In the genomic region with DNA sequence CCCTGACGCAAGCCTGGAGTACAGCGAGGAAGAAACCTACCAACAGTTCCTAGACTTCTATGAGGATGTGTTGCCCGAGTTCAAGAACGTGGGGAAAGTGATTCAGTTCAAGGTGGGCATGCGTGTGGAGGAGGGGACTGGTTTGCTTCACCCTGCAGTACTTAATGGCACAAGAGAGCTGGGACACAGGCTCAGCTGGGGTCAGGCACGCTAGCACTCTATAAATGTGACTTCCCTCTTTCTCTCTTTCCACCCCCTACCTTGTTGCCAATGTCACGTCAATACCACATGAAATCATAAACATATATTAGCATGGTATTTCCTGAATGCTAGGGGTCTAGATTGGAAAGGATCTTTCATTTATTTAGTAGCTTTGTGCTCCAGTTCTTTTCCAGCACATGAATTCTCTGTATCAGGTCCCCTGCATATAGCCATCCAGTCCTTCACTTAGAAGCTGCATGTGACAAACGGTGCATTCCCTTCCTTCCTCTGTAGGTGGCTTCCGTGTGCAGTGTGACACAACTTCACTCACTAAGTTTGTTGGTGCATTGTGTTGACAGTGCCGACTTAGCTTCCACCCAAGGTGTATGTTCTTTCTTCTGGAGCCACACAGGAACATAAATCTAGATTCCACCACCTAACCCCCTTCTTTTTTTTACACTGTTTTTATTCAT, we compare ENCODE assay signal across 8 cellular contexts. TPM values are rescaled to one million over a fixed set of nuclear protein-coding genes. Genes with fewer than 3 reads are reported as not detected.
A peak's percentile ranks its signal among the peaks of the same experiment; 100 is the strongest.
DNase-seq lines count a peak whose midpoint lies in the region; ATAC-seq lines count a peak whose summit lies in the region.

No MANE protein-coding gene starts in this region.

- H3K4me3 Mint-ChIP-seq in activated CD4-positive, alpha-beta T cell treated with anti-CD3 and anti-CD28 coated beads, Interleukin-2, amount 10 ng/mL, durations not matched to agents 24 days and 14 days, result no peak overlapping the region
- H3K4me3 Mint-ChIP-seq in stimulated activated naive B cell treated with anti-CD40 and anti-IgM and Interleukin-4, amounts not matched to agents 10 μg/mL and 1 μg/mL and 100 μg/mL, for 72 hours, result no peak overlapping the region

- peak; percentile 2 for DNase-seq in Caki2 (ENCODE audit: low read depth)
- peak; percentile 76 for DNase-seq in activated CD4-positive, alpha-beta T cell treated with anti-CD3 and anti-CD28 coated beads, Interleukin-2, amount 10 ng/mL, durations not matched to agents 24 days and 14 days
- no peak for DNase-seq in left cardiac atrium
- DNase-seq in stimulated activated naive B cell treated with anti-CD40 and anti-IgM and Interleukin-4, amounts not matched to agents 10 μg/mL and 1 μg/mL and 100 μg/mL, for 72 hours, result no peak
- DNase-seq in midbrain (lab: John Stamatoyannopoulos, UW), result no peak
- DNase-seq in COLO668 (lab: John Stamatoyannopoulos, UW; ENCODE audit: unreplicated experiment), result no peak

- H3K4me1 Mint-ChIP-seq in activated CD4-positive, alpha-beta T cell treated with anti-CD3 and anti-CD28 coated beads, Interleukin-2, amount 10 ng/mL, durations not matched to agents 24 days and 14 days, result peaks cover 37% of the 10 kb centered on the region
- peaks cover 6 to 8% of the 10 kb centered on the region in 2 donors for H3K4me1 Mint-ChIP-seq in stimulated activated naive B cell treated with anti-CD40 and anti-IgM and Interleukin-4, amounts not matched to agents 10 μg/mL and 1 μg/mL and 100 μg/mL, for 72 hours

- no peaks in the 10 kb centered on the region for H3K9me3 Mint-ChIP-seq in activated CD4-positive, alpha-beta T cell treated with anti-CD3 and anti-CD28 coated beads, Interleukin-2, amount 10 ng/mL, durations not matched to agents 24 days and 14 days
- no peaks in the 10 kb centered on the region for H3K9me3 Mint-ChIP-seq in stimulated activated naive B cell treated with anti-CD40 and anti-IgM and Interleukin-4, amounts not matched to agents 10 μg/mL and 1 μg/mL and 100 μg/mL, for 72 hours

- in situ Hi-C loops in Caki2 (cut with HindIII; ENCODE audit: low pct_unique_long_range_greater_than_20kb, low sequenced_read_pairs), result no loop called here

- intact Hi-C loops in activated CD4-positive, alpha-beta T cell treated with anti-CD3 and anti-CD28 coated beads, Interleukin-2, amount 10 ng/mL, durations not matched to agents 24 days and 14 days (cut with micrococcal nuclease), result loop anchor here (2.0 kb wide), 2 partner anchors 39 to 65 kb away; a partner anchor contains a TSS
- intact Hi-C loops in left cardiac atrium (cut with DNase I), result no loop called here

- H3K27me3 Mint-ChIP-seq in activated CD4-positive, alpha-beta T cell treated with anti-CD3 and anti-CD28 coated beads, Interleukin-2, amount 10 ng/mL, durations not matched to agents 24 days and 14 days, result no peaks in the 10 kb centered on the region
- no peaks in the 10 kb centered on the region for H3K27me3 Mint-ChIP-seq in stimulated activated naive B cell treated with anti-CD40 and anti-IgM and Interleukin-4, amounts not matched to agents 10 μg/mL and 1 μg/mL and 100 μg/mL, for 72 hours

- H3K36me3 Mint-ChIP-seq in activated CD4-positive, alpha-beta T cell treated with anti-CD3 and anti-CD28 coated beads, Interleukin-2, amount 10 ng/mL, durations not matched to agents 24 days and 14 days (ENCODE audit: low read depth), result peaks cover 43% of the 10 kb centered on the region
- peaks cover 15 to 57% of the 10 kb centered on the region in 2 donors for H3K36me3 Mint-ChIP-seq in stimulated activated naive B cell treated with anti-CD40 and anti-IgM and Interleukin-4, amounts not matched to agents 10 μg/mL and 1 μg/mL and 100 μg/mL, for 72 hours

- ATAC-seq in GM19043 (IDR thresholded peaks at IDR 0.05; ENCODE audit: low read depth, unreplicated experiment), result peak; percentile 68
- peak; percentile 61 for ATAC-seq in HG03521 (IDR thresholded peaks at IDR 0.05; ENCODE audit: unreplicated experiment)
- ATAC-seq in left cardiac atrium, result peak; percentile 47 to 55
- peak; percentile 78 to 85 for ATAC-seq in stimulated activated naive B cell treated with anti-CD40 and anti-IgM and Interleukin-4, amounts not matched to agents 10 μg/mL and 1 μg/mL and 100 μg/mL, for 72 hours (replicated peaks)

- H3K27ac Mint-ChIP-seq in activated CD4-positive, alpha-beta T cell treated with anti-CD3 and anti-CD28 coated beads, Interleukin-2, amount 10 ng/mL, durations not matched to agents 24 days and 14 days, result peak overlapping the region; percentile 52
- H3K27ac Mint-ChIP-seq in stimulated activated naive B cell treated with anti-CD40 and anti-IgM and Interleukin-4, amounts not matched to agents 10 μg/mL and 1 μg/mL and 100 μg/mL, for 72 hours, result peak overlapping the region; percentile 73

RNA-seq across cellular contexts. Expression of a gene that starts 25.6 kb away (rescaled TPM):
- total RNA-seq in Caki2 (2014; rRNA removed; shearing (Covaris generic); ENCODE audit: low replicate concordance), result 0.72 TPM in 1 of 2 replicates, not detected in the other
- 20.0 and 20.3 TPM in 2 replicates for total RNA-seq in activated CD4-positive, alpha-beta T cell treated with anti-CD3 and anti-CD28 coated beads, Interleukin-2, amount 10 ng/mL, durations not matched to agents 24 days and 14 days
- 1 to 10 TPM; 7.1 to 7.2 TPM for total RNA-seq in left cardiac atrium

RNA-seq across cellular contexts. Expression of a gene that starts 38.7 kb away (rescaled TPM):
- 61.4 and 104 TPM in 2 replicates for total RNA-seq in Caki2 (2014; rRNA removed; shearing (Covaris generic); ENCODE audit: low replicate concordance)
- total RNA-seq in activated CD4-positive, alpha-beta T cell treated with anti-CD3 and anti-CD28 coated beads, Interleukin-2, amount 10 ng/mL, durations not matched to agents 24 days and 14 days, result 24.2 and 28.8 TPM in 2 replicates
- 10 to 100 TPM; 83.4 to 92.8 TPM for total RNA-seq in left cardiac atrium

Comparison
In these comparisons a context has a peak if more than half of its experiments do, and no peak if none do; other contexts are left out.
1. DNase-seq: peak in Caki2 (single experiment) and activated CD4-positive, alpha-beta T cell treated with anti-CD3 and anti-CD28 coated beads, Interleukin-2, amount 10 ng/mL, durations not matched to agents 24 days and 14 days (single experiment); none in left cardiac atrium (single experiment), stimulated activated naive B cell treated with anti-CD40 and anti-IgM and Interleukin-4, amounts not matched to agents 10 μg/mL and 1 μg/mL and 100 μg/mL, for 72 hours (single experiment), midbrain (single experiment) and COLO668 (single experiment).
2. Peak in every context shown above with its lines, with median percentiles within 50 percentile points of each other: ATAC-seq.